ENCODE assay signal across 19 cellular contexts in genomic region chr10:80526742-80527141, GRCh38. TPM values are rescaled to one million over a fixed set of nuclear protein-coding genes. Genes with fewer than 3 reads are reported as not detected.
DNase-seq lines count a peak whose midpoint lies in the region; ATAC-seq and TF ChIP-seq lines count a peak whose summit lies in the region.
"Had no signal": no experiment of that assay in that cellular context is flagged by ENCODE, and none has a peak within 500 bp of the region (broad histone marks: within the 10 kb centered on the region; RNA-seq: fewer than 3 reads in every experiment).

No MANE protein-coding gene starts in this region.

- no peaks in the 10 kb centered on the region for H3K36me3 ChIP-seq in left ventricle myocardium inferior
- peaks cover 0 to 7% (median 0%) of the 10 kb centered on the region in 9 donors for H3K36me3 ChIP-seq in heart right ventricle
- H3K36me3 ChIP-seq in upper lobe of right lung: peaks cover 5% of the 10 kb centered on the region
- H3K36me3 ChIP-seq in osteoblast (ENCODE audit: insufficient read depth, low read length): no peaks in the 10 kb centered on the region
- H3K36me3 ChIP-seq: MG63, pancreas, thoracic aorta had no signal

- no peaks in the 10 kb centered on the region for H3K27me3 Mint-ChIP-seq in T-cell
- H3K27me3 Mint-ChIP-seq: central memory CD8-positive, alpha-beta T cell had no signal

- peaks cover 78 to 85% (median 79%) of the 10 kb centered on the region in 3 donors for H3K4me1 Mint-ChIP-seq in T-cell

- POLR2A ChIA-PET in T-cell (lab: Charles Lee): no interaction called here

- H3K27ac ChIP-seq in left ventricle myocardium inferior (replicated peaks) (peak overlapping the region; percentile 46), heart right ventricle (peak overlapping the region in 2 of 10 donors; percentile 49 to 61), upper lobe of right lung (no peak overlapping the region), osteoblast (ENCODE audit: low read depth, low read length) (no peak overlapping the region)
- H3K27ac ChIP-seq: pancreas, thoracic aorta, VCaP had no signal

- no peaks in the 10 kb centered on the region for H3K9me3 ChIP-seq in left ventricle myocardium inferior (replicated peaks)
- no peaks in the 10 kb centered on the region for H3K9me3 ChIP-seq in heart right ventricle
- H3K9me3 ChIP-seq in upper lobe of right lung: no peaks in the 10 kb centered on the region
- H3K9me3 ChIP-seq in osteoblast (ENCODE audit: low read depth, low read length): no peaks in the 10 kb centered on the region
- H3K9me3 ChIP-seq: MG63, mucosa of descending colon, pancreas, thoracic aorta had no signal

- H4K20me1 ChIP-seq in osteoblast (ENCODE audit: insufficient read depth, low read length): no peaks in the 10 kb centered on the region

- CTCF ChIA-PET in T-cell (lab: Charles Lee): interaction anchor here in 1 of 2 donors (0.6 kb wide), 1 partner anchor 30 kb away, joined by 3 read pairs; no protein-coding TSS in a partner anchor

- H3K27ac Mint-ChIP-seq in T-cell: peak overlapping the region; percentile 93 to 95

- TF ChIP-seq CTCF in left ventricle myocardium inferior (IDR thresholded peaks at IDR 0.05; ENCODE audit: borderline replicate concordance) (no peak), heart right ventricle (IDR thresholded peaks at IDR 0.05) (no peak), upper lobe of right lung (IDR thresholded peaks at IDR 0.05) (no peak), omental fat pad (IDR thresholded peaks at IDR 0.05) (no peak), osteoblast (IDR thresholded peaks at IDR 0.05; ENCODE audit: extremely low read depth, low read depth, low read length) (no peak)

- 56 to 63% methylated on average over 6 of the region's 6 CpGs for WGBS in heart right ventricle, 2 donors

- DNase-seq in left ventricle myocardium inferior: no peak
- DNase-seq in heart right ventricle: no peak
- no peak for DNase-seq in T-cell
- DNase-seq in iPS-NIHi11 (ENCODE audit: low spot score): peak; percentile 5
- no peak for DNase-seq in upper lobe of right lung
- no peak for DNase-seq in ureter (ENCODE audit: low spot score)
- DNase-seq in omental fat pad (ENCODE audit: low spot score): no peak
- no peak for DNase-seq in osteoblast (ENCODE audit: insufficient read length, low spot score, missing footprints)
- DNase-seq: AML-193; kidney glomerular epithelial cell; MG63; mucosa of descending colon; NCI-H524; OCI-M1; pancreas; stimulated activated CD4-positive, alpha-beta T cell treated with anti-CD3 and anti-CD28 coated beads, Interleukin-2, amount 100 ng/mL, for 48 hours had no signal

- ATAC-seq in heart right ventricle: no peak
- no peak for ATAC-seq in T-cell (replicated peaks in 1 of 4)
- peak; percentile 12 for ATAC-seq in upper lobe of right lung
- no peak for ATAC-seq in omental fat pad (ENCODE audit: low FRiP score)
- ATAC-seq: mucosa of descending colon had no signal

- H3K79me2 ChIP-seq in osteoblast (ENCODE audit: insufficient read depth, low read length): no peaks in the 10 kb centered on the region

- H3K4me3 Mint-ChIP-seq in T-cell: peak overlapping the region; percentile 17 to 71 (median 34)
- H3K4me3 Mint-ChIP-seq: central memory CD8-positive, alpha-beta T cell had no signal

- intact Hi-C loops in left ventricle myocardium inferior (cut with micrococcal nuclease) (no loop called here), heart right ventricle (cut with DNase I) (loop anchor here in 1 of 10 donors (5.0 kb wide), 1 partner anchor 1106 kb away; no protein-coding TSS in a partner anchor), upper lobe of right lung (cut with DNase I) (no loop called here)

- H3K4me1 ChIP-seq in left ventricle myocardium inferior (peaks cover 58% of the 10 kb centered on the region), heart right ventricle (peaks cover 0 to 78% (median 34%) of the 10 kb centered on the region in 9 donors), upper lobe of right lung (peaks cover 48% of the 10 kb centered on the region), osteoblast (ENCODE audit: insufficient read depth, low read length) (no peaks in the 10 kb centered on the region)
- H3K4me1 ChIP-seq: pancreas had no signal

- H3K27me3 ChIP-seq in left ventricle myocardium inferior (ENCODE audit: low read depth) (no peaks in the 10 kb centered on the region), heart right ventricle (no peaks in the 10 kb centered on the region), upper lobe of right lung (no peaks in the 10 kb centered on the region), osteoblast (ENCODE audit: insufficient read depth, low read length) (no peaks in the 10 kb centered on the region)
- H3K27me3 ChIP-seq: MG63, pancreas had no signal

- no peak overlapping the region for H3K4me2 ChIP-seq in osteoblast (ENCODE audit: insufficient read depth, low read length)

- H3K9me3 Mint-ChIP-seq in T-cell: no peaks in the 10 kb centered on the region
- H3K9me3 Mint-ChIP-seq: central memory CD8-positive, alpha-beta T cell had no signal

- no peaks in the 10 kb centered on the region for H3K36me3 Mint-ChIP-seq in T-cell

- no peak overlapping the region for H3K4me3 ChIP-seq in left ventricle myocardium inferior
- no peak overlapping the region for H3K4me3 ChIP-seq in heart right ventricle
- no peak overlapping the region for H3K4me3 ChIP-seq in upper lobe of right lung
- no peak overlapping the region for H3K4me3 ChIP-seq in osteoblast (ENCODE audit: insufficient read depth, low read length)
- H3K4me3 ChIP-seq: MG63, mucosa of descending colon, pancreas, thoracic aorta had no signal

- no peak overlapping the region for H2AFZ ChIP-seq in osteoblast (ENCODE audit: low read length)

RNA-seq across cellular contexts. Expression of gene SH2D4B, which starts 11.0 kb away (rescaled TPM):
- not detected for total RNA-seq in left ventricle myocardium inferior
- total RNA-seq in heart right ventricle: not detected
- polyA plus RNA-seq in heart right ventricle: not detected
- total RNA-seq in T-cell: under 1 TPM; 0.12 to 0.26 (median 0.23) TPM
- 0.43 TPM for total RNA-seq in upper lobe of right lung
- not detected for total RNA-seq in ureter
- total RNA-seq in omental fat pad: under 1 TPM in 1 of 4 donors, not detected in 3; 0.13 TPM
- under 0.01 TPM in 1 of 2 replicates, not detected in the other for total RNA-seq in osteoblast
- total RNA-seq: mucosa of descending colon, pancreas had no signal
